1 cellular context compared by ENCODE assay signal in genomic region chr9:16030513-16031185, GRCh38.
TF ChIP-seq lines count a peak whose summit lies in the region.

No MANE protein-coding gene starts in this region.

TF ChIP-seq in GM12878, 131 proteins besides CTCF, POLR2A, EP300 and RAD21 (continued from another document):
- TF ChIP-seq IKZF2 (IDR thresholded peaks at IDR 0.05) (peak; percentile 75 to 81), BCL11A (IDR thresholded peaks at IDR 0.05; ENCODE audit: low read depth, low read length) (peak; percentile 70; the same call in 1 of the 2 replicates), NFIC (IDR thresholded peaks at IDR 0.05; ENCODE audit: low read depth, low read length) (0 out of 2 replicates have a peak, but pooled peaks have one; percentile 44), WRNIP1 (IDR thresholded peaks at IDR 0.05; ENCODE audit: borderline replicate concordance, low read depth, low read length) (no peak), HSF1 (IDR thresholded peaks at IDR 0.05; ENCODE audit: low read depth, low read length) (no peak), RELB (IDR thresholded peaks at IDR 0.05; ENCODE audit: low read depth) (peak; percentile 34; the same call in 1 of the 2 replicates), MTA2 (IDR thresholded peaks at IDR 0.05; ENCODE audit: low read depth) (peak; percentile 32; the same call in 1 of the 2 replicates), ATF7 (IDR thresholded peaks at IDR 0.05; ENCODE audit: low read depth) (no peak), KDM1A (IDR thresholded peaks at IDR 0.05; ENCODE audit: borderline replicate concordance) (no peak), HDAC6 (IDR thresholded peaks at IDR 0.05; ENCODE audit: unreplicated experiment) (no peak), CBFB (IDR thresholded peaks at IDR 0.05; ENCODE audit: low read depth) (peak; percentile 69), EED (IDR thresholded peaks at IDR 0.05; ENCODE audit: low read depth) (peak; percentile 67), IRF4 (IDR thresholded peaks at IDR 0.05; ENCODE audit: low read depth, low read length) (0 out of 2 replicates have a peak, but pooled peaks have one; percentile 62), MEF2A (IDR thresholded peaks at IDR 0.05; ENCODE audit: insufficient read depth, low read depth, low read length) (no peak), ZZZ3 (IDR thresholded peaks at IDR 0.05; ENCODE audit: control insufficient read depth, insufficient read length, low read depth) (no peak), JUNB (IDR thresholded peaks at IDR 0.05) (peak; percentile 22; the same call in 1 of the 2 replicates), NBN (IDR thresholded peaks at IDR 0.05) (no peak)
- TF ChIP-seq, protein P1, sequence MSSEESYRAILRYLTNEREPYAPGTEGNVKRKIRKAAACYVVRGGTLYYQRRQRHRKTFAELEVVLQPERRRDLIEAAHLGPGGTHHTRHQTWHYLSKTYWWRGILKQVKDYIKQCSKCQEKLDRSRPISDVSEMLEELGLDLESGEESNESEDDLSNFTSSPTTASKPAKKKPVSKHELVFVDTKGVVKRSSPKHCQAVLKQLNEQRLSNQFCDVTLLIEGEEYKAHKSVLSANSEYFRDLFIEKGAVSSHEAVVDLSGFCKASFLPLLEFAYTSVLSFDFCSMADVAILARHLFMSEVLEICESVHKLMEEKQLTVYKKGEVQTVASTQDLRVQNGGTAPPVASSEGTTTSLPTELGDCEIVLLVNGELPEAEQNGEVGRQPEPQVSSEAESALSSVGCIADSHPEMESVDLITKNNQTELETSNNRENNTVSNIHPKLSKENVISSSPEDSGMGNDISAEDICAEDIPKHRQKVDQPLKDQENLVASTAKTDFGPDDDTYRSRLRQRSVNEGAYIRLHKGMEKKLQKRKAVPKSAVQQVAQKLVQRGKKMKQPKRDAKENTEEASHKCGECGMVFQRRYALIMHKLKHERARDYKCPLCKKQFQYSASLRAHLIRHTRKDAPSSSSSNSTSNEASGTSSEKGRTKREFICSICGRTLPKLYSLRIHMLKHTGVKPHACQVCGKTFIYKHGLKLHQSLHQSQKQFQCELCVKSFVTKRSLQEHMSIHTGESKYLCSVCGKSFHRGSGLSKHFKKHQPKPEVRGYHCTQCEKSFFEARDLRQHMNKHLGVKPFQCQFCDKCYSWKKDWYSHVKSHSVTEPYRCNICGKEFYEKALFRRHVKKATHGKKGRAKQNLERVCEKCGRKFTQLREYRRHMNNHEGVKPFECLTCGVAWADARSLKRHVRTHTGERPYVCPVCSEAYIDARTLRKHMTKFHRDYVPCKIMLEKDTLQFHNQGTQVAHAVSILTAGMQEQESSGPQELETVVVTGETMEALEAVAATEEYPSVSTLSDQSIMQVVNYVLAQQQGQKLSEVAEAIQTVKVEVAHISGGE (CRISPR knock-in tag; IDR thresholded peaks at IDR 0.05): no peak
